28 cellular contexts compared by ENCODE assay signal in the genomic region with DNA sequence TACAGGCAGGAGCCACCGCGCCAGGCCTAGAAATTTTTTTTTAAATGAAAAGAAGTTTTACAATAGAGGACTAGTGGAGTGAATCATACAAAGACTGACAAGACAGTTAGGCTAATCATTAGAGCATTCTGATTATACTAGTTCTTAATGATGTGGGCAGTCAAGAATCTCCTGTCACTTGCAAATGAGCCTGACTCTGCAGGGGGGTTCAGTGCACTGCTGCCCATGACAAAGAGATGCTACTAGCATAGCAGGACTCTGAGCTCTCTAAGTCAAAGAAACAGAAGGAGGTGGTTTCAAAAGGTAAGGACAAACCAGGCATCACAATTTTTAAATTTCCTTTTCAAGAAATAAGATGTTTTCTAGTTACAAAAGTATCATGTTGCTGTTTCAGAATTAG. TPM values are rescaled to one million over a fixed set of nuclear protein-coding genes. Genes with fewer than 3 reads are reported as not detected.
A peak's percentile ranks its signal among the peaks of the same experiment; 100 is the strongest.
DNase-seq lines count a peak whose midpoint lies in the region; ATAC-seq and TF ChIP-seq lines count a peak whose summit lies in the region.
"Had no signal": no experiment of that assay in that cellular context is flagged by ENCODE, and none has a peak within 500 bp of the region (broad histone marks: within the 10 kb centered on the region; RNA-seq: fewer than 3 reads in every experiment).

No MANE protein-coding gene starts in this region.

- no peaks in the 10 kb centered on the region for H3K79me1 ChIP-seq in neuronal stem cell (ENCODE audit: low read depth, low read length)

- H3K36me3 Mint-ChIP-seq in GM23338 (ENCODE audit: low read depth), result peaks cover 30% of the 10 kb centered on the region; the same call in 2 of the 3 replicates

- peak overlapping the region; percentile 59 for H3K4me2 ChIP-seq in GM23338
- no peak overlapping the region for H3K4me2 ChIP-seq in neuronal stem cell (ENCODE audit: insufficient read depth, low read length, poor library complexity, severe bottlenecking)
- H3K4me2 ChIP-seq: hepatocyte had no signal

- no peak overlapping the region for H2AFZ ChIP-seq in GM23338
- H2AFZ ChIP-seq in neuronal stem cell (ENCODE audit: low read length), result no peak overlapping the region
- H2AFZ ChIP-seq: hepatocyte had no signal

- H3K23ac ChIP-seq in neuronal stem cell (ENCODE audit: low read depth, low read length, poor library complexity), result no peak overlapping the region

- H3K27me3 Mint-ChIP-seq in GM23338 (ENCODE audit: insufficient read depth, low read depth, poor library complexity), result no peaks in the 10 kb centered on the region
- H3K27me3 Mint-ChIP-seq: activated CD4-positive, alpha-beta T cell treated with anti-CD3 and anti-CD28 coated beads for 36 hours; stimulated activated naive B cell treated with anti-CD40 and anti-IgM and Interleukin-4, amounts not matched to agents 10 μg/mL and 1 μg/mL and 100 μg/mL, for 72 hours had no signal

- intact Hi-C loops in sigmoid colon (cut with DNase I), result no loop called here

- H3K9ac ChIP-seq in HUES64 (ENCODE audit: low read depth, low read length) (no peak overlapping the region), neuronal stem cell (ENCODE audit: low read depth, low read length, poor library complexity) (no peak overlapping the region)
- H3K9ac ChIP-seq: BLaER1 treated with 17β-estradiol and CSF1 and Interleukin-3, amounts not matched to agents 10 nM and 100 nM had no signal

- H3K27ac Mint-ChIP-seq in GM23338, result peak overlapping the region; percentile 91
- H3K27ac Mint-ChIP-seq: activated CD4-positive, alpha-beta T cell treated with anti-CD3 and anti-CD28 coated beads for 36 hours; nephron progenitor cell had no signal

- H3K4me1 ChIP-seq in GM23338 (ENCODE audit: insufficient read depth), result peaks cover 53% of the 10 kb centered on the region
- peaks cover 49% of the 10 kb centered on the region for H3K4me1 ChIP-seq in HUES64 (ENCODE audit: insufficient read depth, low read length)
- peaks cover 2% of the 10 kb centered on the region; the same call in 1 of the 2 replicates for H3K4me1 ChIP-seq in iPS DF 6.9 (ENCODE audit: control insufficient read depth, insufficient read depth, low read length)
- H3K4me1 ChIP-seq in neuronal stem cell (ENCODE audit: control insufficient read depth in 2 of 2, insufficient read depth in 1 of 2, low read depth in 1 of 2, low read length in 2 of 2), result peaks cover 4 to 5% of the 10 kb centered on the region in 2 donors
- H3K4me1 ChIP-seq in sigmoid colon, result peaks cover 0 to 15% (median 8%) of the 10 kb centered on the region in 4 donors
- H3K4me1 ChIP-seq: Caco-2, right lobe of liver had no signal

- 0% methylated on average over 2 of the region's 2 CpGs for WGBS in HUES64
- no CpG with 5 or more reads among the region's 2 CpGs for WGBS in iPS DF 6.9 (ENCODE audit: insufficient coverage, insufficient read length)
- no CpG with 5 or more reads among the region's 2 CpGs for WGBS in neuronal stem cell (ENCODE audit: extremely low coverage in 2 of 2, insufficient read length in 2 of 2, insufficient replicate concordance in 1 of 2), 2 donors
- 95% methylated on average over 2 of the region's 2 CpGs for WGBS in sigmoid colon, 2 donors

- H2BK15ac ChIP-seq in neuronal stem cell (ENCODE audit: low read length), result no peak overlapping the region

- no peak overlapping the region for H2BK120ac ChIP-seq in neuronal stem cell (ENCODE audit: low read depth, low read length)

- H3K9me3 ChIP-seq in HUES64 (ENCODE audit: insufficient read depth, low read depth, low read length) (no peaks in the 10 kb centered on the region), iPS DF 6.9 (ENCODE audit: control insufficient read depth, insufficient read depth, low read length) (no peaks in the 10 kb centered on the region), neuronal stem cell (replicated peaks in 1 of 2; ENCODE audit: control insufficient read depth in 2 of 2, insufficient read depth in 1 of 2, low read depth in 1 of 2, low read length in 2 of 2) (no peaks in the 10 kb centered on the region), sigmoid colon (no peaks in the 10 kb centered on the region)
- H3K9me3 ChIP-seq: Caco-2, gastrocnemius medialis, right lobe of liver, upper lobe of right lung had no signal

- TF ChIP-seq CTCF in GM23338 (conservative IDR thresholded peaks at IDR 0.05; ENCODE audit: low read depth in 2 of 2) (no peak), sigmoid colon (IDR thresholded peaks at IDR 0.05) (no peak)

- H3K4me3 Mint-ChIP-seq in GM23338, result peak overlapping the region; percentile 62
- H3K4me3 Mint-ChIP-seq: activated CD4-positive, alpha-beta T cell treated with anti-CD3 and anti-CD28 coated beads for 36 hours; nephron progenitor cell; stimulated activated naive B cell treated with anti-CD40 and anti-IgM and Interleukin-4, amounts not matched to agents 10 μg/mL and 1 μg/mL and 100 μg/mL, for 72 hours had no signal

- no peaks in the 10 kb centered on the region; the same call in 1 of the 2 replicates for H3K36me3 ChIP-seq in GM23338 (ENCODE audit: insufficient read depth)
- peaks cover 58% of the 10 kb centered on the region for H3K36me3 ChIP-seq in HUES64 (ENCODE audit: insufficient read depth, low read length)
- H3K36me3 ChIP-seq in iPS DF 6.9 (ENCODE audit: control insufficient read depth, insufficient read depth, low read length), result no peaks in the 10 kb centered on the region; the same call in 1 of the 2 replicates
- H3K36me3 ChIP-seq in neuronal stem cell (replicated peaks in 1 of 2; ENCODE audit: control insufficient read depth in 2 of 2, insufficient read depth in 2 of 2, low read length in 2 of 2), result peaks cover 0 to 66% of the 10 kb centered on the region in 2 donors
- peaks cover 0 to 52% (median 19%) of the 10 kb centered on the region in 4 donors for H3K36me3 ChIP-seq in sigmoid colon

- TF ChIP-seq EP300 in sigmoid colon (IDR thresholded peaks at IDR 0.05), result no peak

- H3K18ac ChIP-seq in neuronal stem cell (ENCODE audit: low read length), result no peak overlapping the region

- H3K27ac ChIP-seq in GM23338 (ENCODE audit: low read depth), result peak overlapping the region; percentile 40
- peak overlapping the region; percentile 87 for H3K27ac ChIP-seq in HUES64 (ENCODE audit: low read depth, low read length)
- H3K27ac ChIP-seq in iPS DF 6.9 (ENCODE audit: low read length), result no peak overlapping the region
- H3K27ac ChIP-seq in neuronal stem cell (replicated peaks; ENCODE audit: low read length), result no peak overlapping the region
- no peak overlapping the region for H3K27ac ChIP-seq in sigmoid colon
- H3K27ac ChIP-seq: BLaER1 treated with 17β-estradiol and CSF1 and Interleukin-3, amounts not matched to agents 10 nM and 100 nM; gastrocnemius medialis; hepatocyte; right lobe of liver; SK-N-MC; upper lobe of right lung had no signal

- no peak overlapping the region for H4K8ac ChIP-seq in neuronal stem cell (ENCODE audit: low read depth, low read length)

- peaks cover 40% of the 10 kb centered on the region for H3K79me2 ChIP-seq in GM23338 (replicated peaks; ENCODE audit: insufficient read depth)

- H3K4me3 ChIP-seq in GM23338 (no peak overlapping the region), HUES64 (ENCODE audit: low read length) (peak overlapping the region; percentile 20; the same call in 1 of the 2 replicates), iPS DF 6.9 (ENCODE audit: low read length) (no peak overlapping the region), neuronal stem cell (ENCODE audit: low read length in 2 of 2) (no peak overlapping the region), sigmoid colon (no peak overlapping the region)
- H3K4me3 ChIP-seq: BLaER1 treated with 17β-estradiol and CSF1 and Interleukin-3, amounts not matched to agents 10 nM and 100 nM; gastrocnemius medialis; hepatocyte; right lobe of liver; SK-N-MC; upper lobe of right lung had no signal

- no peaks in the 10 kb centered on the region for H3F3A ChIP-seq in GM23338 (replicated peaks; ENCODE audit: low read depth)

- no peak overlapping the region for H2BK5ac ChIP-seq in neuronal stem cell (ENCODE audit: low read length)

- H2AK5ac ChIP-seq in neuronal stem cell (ENCODE audit: low read depth, low read length), result no peak overlapping the region

- H3K14ac ChIP-seq in neuronal stem cell (ENCODE audit: low read length), result no peak overlapping the region

- H3K9me2 ChIP-seq in GM23338 (ENCODE audit: insufficient read depth), result no peaks in the 10 kb centered on the region

- no peaks in the 10 kb centered on the region for H3K27me3 ChIP-seq in GM23338 (ENCODE audit: insufficient read depth)
- H3K27me3 ChIP-seq in HUES64 (ENCODE audit: insufficient read depth, low read length), result no peaks in the 10 kb centered on the region
- H3K27me3 ChIP-seq in iPS DF 6.9 (ENCODE audit: control insufficient read depth, insufficient read depth, low read length), result no peaks in the 10 kb centered on the region
- H3K27me3 ChIP-seq in neuronal stem cell (ENCODE audit: control insufficient read depth in 3 of 3, insufficient read depth in 3 of 3, low read depth in 1 of 3, low read length in 3 of 3), result no peaks in the 10 kb centered on the region
- H3K27me3 ChIP-seq in sigmoid colon, result no peaks in the 10 kb centered on the region
- H3K27me3 ChIP-seq: BLaER1 treated with 17β-estradiol and CSF1 and Interleukin-3, amounts not matched to agents 10 nM and 100 nM; gastrocnemius medialis; hepatocyte; right lobe of liver; upper lobe of right lung had no signal

- H2BK12ac ChIP-seq in neuronal stem cell (ENCODE audit: low read length), result no peak overlapping the region

- peaks cover 63% of the 10 kb centered on the region for H3K4me1 Mint-ChIP-seq in GM23338
- H3K4me1 Mint-ChIP-seq: activated CD4-positive, alpha-beta T cell treated with anti-CD3 and anti-CD28 coated beads for 36 hours; nephron progenitor cell had no signal

- ATAC-seq in GM23338, result peak; percentile 96
- ATAC-seq: activated CD4-positive, alpha-beta T cell treated with anti-CD3 and anti-CD28 coated beads for 36 hours; gastrocnemius medialis; right lobe of liver; stimulated activated naive B cell treated with anti-CD40 and anti-IgM and Interleukin-4, amounts not matched to agents 10 μg/mL and 1 μg/mL and 100 μg/mL, for 72 hours; upper lobe of right lung had no signal

- H4K91ac ChIP-seq in neuronal stem cell (ENCODE audit: low read depth, low read length, poor library complexity), result no peak overlapping the region

- no peak overlapping the region for H3K4ac ChIP-seq in neuronal stem cell (ENCODE audit: low read length)

- TF ChIP-seq POLR2A in sigmoid colon (IDR thresholded peaks at IDR 0.05), result no peak

- no peaks in the 10 kb centered on the region; the same call in 1 of the 2 replicates for H4K20me1 ChIP-seq in GM23338 (replicated peaks; ENCODE audit: insufficient read depth)

- DNase-seq in GM23338 (ENCODE audit: low spot score) (peak; percentile 91), iPS DF 6.9 (ENCODE audit: low read depth, low spot score) (peak; percentile 72), neuronal stem cell (ENCODE audit: low spot score) (peak; percentile 51), activated gamma-delta T cell treated with Interleukin-2 at 50 U/mL for 16 hours (no peak), sigmoid colon (no peak)
- DNase-seq in stimulated activated CD8-positive, alpha-beta memory T cell treated with anti-CD3 and anti-CD28 coated beads, Interleukin-4, amount 100 ng/mL, for 48 hours, result no peak
- DNase-seq: activated CD4-positive, alpha-beta T cell treated with anti-CD3 and anti-CD28 coated beads for 36 hours; activated CD8-positive, alpha-beta memory T cell treated with anti-CD3 and anti-CD28 coated beads for 24 hours; activated effector memory CD4-positive, alpha-beta T cell treated with anti-CD3 and anti-CD28 coated beads, Interleukin-2, amount 50 U/mL, for 16 hours; activated T-cell treated with anti-CD3 and anti-CD28 coated beads, Interleukin-2, amount 50 U/mL, for 1 hour; Caco-2; caudate nucleus; gastrocnemius medialis; GDM1; Karpas-422; mammary epithelial cell; NCI-H1436 treated with DMSO at 0.1 percent for 48 hours; NCI-H446 treated with DMSO at 0.1 percent for 48 hours; nephron progenitor cell; right lobe of liver; stimulated activated CD4-positive, alpha-beta T cell treated with anti-CD3 and anti-CD28 coated beads, Interleukin-4, amount 100 ng/mL, for 4 hours; stimulated activated naive B cell treated with anti-CD40 and anti-IgM and Interleukin-4, amounts not matched to agents 10 μg/mL and 1 μg/mL and 100 μg/mL, for 72 hours; T-helper 2 cell; upper lobe of right lung had no signal

- no peaks in the 10 kb centered on the region for H3K9me3 Mint-ChIP-seq in GM23338
- H3K9me3 Mint-ChIP-seq: nephron progenitor cell; stimulated activated naive B cell treated with anti-CD40 and anti-IgM and Interleukin-4, amounts not matched to agents 10 μg/mL and 1 μg/mL and 100 μg/mL, for 72 hours had no signal

RNA-seq across cellular contexts. Expression of gene CCDC6, which starts 59.0 kb away (rescaled TPM):
- 66.9 and 69.4 TPM in 2 replicates for total RNA-seq in GM23338 (2014; rRNA removed; shearing (Covaris generic))
- polyA plus RNA-seq in GM23338 (2016; fragmentation: Nextera tagmentation; extraction: Ambion mirVana) (32.1 and 32.5 TPM in 2 replicates), sigmoid colon (10 to 100 TPM; 12.6 to 23.5 (median 19.4) TPM)
- 39.5 TPM for polyA plus RNA-seq in HUES64 (2013, experiment 1 of 2)
- polyA plus RNA-seq in HUES64 (2013, experiment 2 of 2), result 34.7 TPM
- 24.4 TPM for polyA plus RNA-seq in neuronal stem cell (2013, experiment 1 of 2)
- polyA plus RNA-seq in neuronal stem cell (2013, experiment 2 of 2), result 25.6 TPM
- 10 to 100 TPM; 59.2 to 97.5 (median 62.2) TPM for total RNA-seq in sigmoid colon

Comparison
In these comparisons a context has a peak if more than half of its experiments do, and no peak if none do; other contexts are left out.
1. DNase-seq: peak in GM23338 (single experiment), iPS DF 6.9 (single experiment) and neuronal stem cell (single experiment); none in activated gamma-delta T cell treated with Interleukin-2 at 50 U/mL for 16 hours (single experiment), sigmoid colon (single experiment) and stimulated activated CD8-positive, alpha-beta memory T cell treated with anti-CD3 and anti-CD28 coated beads, Interleukin-4, amount 100 ng/mL, for 48 hours (single experiment).
2. H3K27ac ChIP-seq: peak in GM23338 (single experiment) and HUES64 (single experiment); none in iPS DF 6.9 (single experiment), neuronal stem cell (single experiment) and sigmoid colon (0 of 4).